8 cellular contexts compared by ENCODE assay signal in the genomic region with DNA sequence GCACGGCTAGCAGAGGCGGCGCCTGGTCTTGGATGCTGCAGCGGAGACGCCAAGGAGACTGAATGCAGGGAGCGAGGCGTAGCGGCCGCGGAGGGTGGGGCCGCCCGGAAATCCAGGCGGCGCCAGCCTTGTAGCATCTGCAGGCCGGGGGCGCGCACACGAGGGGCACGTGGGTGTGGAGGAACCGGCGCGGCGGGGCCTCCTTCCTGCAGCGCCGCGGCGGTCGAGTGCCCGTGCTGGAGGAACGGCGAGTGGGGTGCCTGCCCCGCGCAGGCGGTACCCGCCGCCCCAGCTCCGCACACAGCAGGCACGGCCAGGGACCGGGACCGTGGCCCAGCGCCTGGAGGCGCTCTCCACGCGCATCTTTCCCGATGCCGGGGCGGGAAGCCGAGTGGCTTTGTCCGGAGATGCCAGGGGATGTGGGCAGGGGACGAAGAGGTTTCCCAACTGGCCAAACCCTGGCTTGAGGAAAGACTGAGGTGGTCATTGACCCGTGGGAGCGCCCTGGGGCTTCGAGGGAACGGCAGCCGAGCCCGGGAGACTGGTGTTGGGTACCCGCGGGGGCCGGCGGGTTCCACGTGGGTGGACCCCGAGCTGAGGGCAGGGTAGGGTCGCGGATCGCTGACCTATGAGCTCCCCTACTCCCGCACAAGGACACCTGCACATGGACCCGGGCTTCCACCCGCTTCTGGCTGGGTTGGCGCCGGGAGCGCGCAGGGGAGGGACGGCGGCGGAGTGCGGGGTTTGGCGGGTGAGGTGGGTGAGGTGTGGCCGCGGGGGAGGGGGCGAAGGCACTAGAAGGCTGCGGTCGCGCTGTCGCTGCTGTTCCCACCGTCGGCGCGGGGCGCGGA.
DNase-seq lines count a peak whose midpoint lies in the region; ATAC-seq, FAIRE-seq and TF ChIP-seq lines count a peak whose summit lies in the region.

No MANE protein-coding gene starts in this region.

- no peak overlapping the region for H4K8ac ChIP-seq in mesendoderm (ENCODE audit: low read depth, low read length)

- H3K4me2 ChIP-seq in A549 (peak overlapping the region; percentile 95), mesendoderm (ENCODE audit: low read length) (peak overlapping the region; percentile 70)

- H3K79me1 ChIP-seq in mesendoderm (ENCODE audit: low read length), result no peaks in the 10 kb centered on the region

- H3K9ac ChIP-seq in ES-I3 (ENCODE audit: low read depth, low read length) (peak overlapping the region; percentile 79; the same call in 1 of the 2 replicates), mesendoderm (ENCODE audit: low read length) (peak overlapping the region; percentile 19)

- DNase-seq in A549 (ENCODE audit: low read depth in 1 of 2, low spot score in 1 of 2), result peak in 1 of 2 experiments; percentile 80
- DNase-seq in NCI-H82 (lab: John Stamatoyannopoulos, UW), result peak; percentile 69
- no peak for DNase-seq in body of pancreas
- peak; percentile 44 for DNase-seq in mesendoderm
- DNase-seq in NCI-H187 treated with DMSO at 0.1 percent for 48 hours (lab: John Stamatoyannopoulos, UW), result no peak

- WGBS in A549 (ENCODE audit: missing lambda C conversion rate), result 2% methylated on average over 19 of the region's 90 CpGs
- 1 to 4% methylated on average over 31 to 90 of the region's 90 CpGs for WGBS in body of pancreas, 2 donors
- WGBS in mesendoderm (ENCODE audit: extremely low coverage, insufficient coverage, low lambda C conversion rate), result no CpG with 5 or more reads among the region's 90 CpGs

- H3K36me3 ChIP-seq in ES-I3 (ENCODE audit: insufficient read depth, low read length) (no peaks in the 10 kb centered on the region), body of pancreas (replicated peaks in 1 of 2; ENCODE audit: insufficient read depth in 1 of 2, low read depth in 2 of 2) (no peaks in the 10 kb centered on the region), mesendoderm (ENCODE audit: control insufficient read depth, insufficient read depth, low read length) (no peaks in the 10 kb centered on the region)

- TF ChIP-seq EP300 in A549 (IDR thresholded peaks at IDR 0.05), result no peak

- POLR2A ChIA-PET in A549 (lab: Yijun Ruan, JAX), result interaction anchor here (0.8 to 3.1 kb wide), 9 partner anchors 101 to 224 kb away, joined by 3 to 25 read pairs (median 4); no protein-coding TSS in a partner anchor

- ATAC-seq in A549 (peak; percentile 42 to 67), body of pancreas (peak; percentile 21), GM18498 (IDR thresholded peaks at IDR 0.05; ENCODE audit: unreplicated experiment) (no peak), HG02571 (IDR thresholded peaks at IDR 0.05; ENCODE audit: unreplicated experiment) (no peak)

- peak overlapping the region; percentile 69 for H3K56ac ChIP-seq in mesendoderm (ENCODE audit: low read length)

- H3K27ac ChIP-seq in A549 (peak overlapping the region; percentile 89 to 99), body of pancreas (no peak overlapping the region), mesendoderm (ENCODE audit: low read depth, low read length) (no peak overlapping the region)

- TF ChIP-seq POLR2A in A549 (IDR thresholded peaks at IDR 0.05; ENCODE audit: low read length) (peak; percentile 57), body of pancreas (IDR thresholded peaks at IDR 0.05) (no peak)

- H3K9me3 ChIP-seq in A549, result peaks cover 13% of the 10 kb centered on the region; the same call in 2 of the 3 replicates
- no peaks in the 10 kb centered on the region; the same call in 1 of the 2 replicates for H3K9me3 ChIP-seq in ES-I3 (ENCODE audit: control insufficient read depth, insufficient read depth, low read length)
- no peaks in the 10 kb centered on the region for H3K9me3 ChIP-seq in body of pancreas

- H3K18ac ChIP-seq in mesendoderm (ENCODE audit: low read length), result no peak overlapping the region

- H3K4me1 ChIP-seq in A549 (peaks cover 17% of the 10 kb centered on the region), ES-I3 (ENCODE audit: insufficient read depth, low read length) (no peaks in the 10 kb centered on the region; the same call in 1 of the 2 replicates), body of pancreas (peaks cover 47% of the 10 kb centered on the region), mesendoderm (ENCODE audit: control insufficient read depth, low read depth, low read length) (no peaks in the 10 kb centered on the region)

- no peak overlapping the region for H4K5ac ChIP-seq in mesendoderm (ENCODE audit: low read length)

- peak in 1 of 2 experiments; percentile 27; a peak in 2 of 5 replicates for TF ChIP-seq RAD21 in A549 (conservative IDR thresholded peaks at IDR 0.05 in 1 of 2, IDR thresholded peaks at IDR 0.05 in 1 of 2)

- no peak overlapping the region for H2BK120ac ChIP-seq in mesendoderm (ENCODE audit: low read depth, low read length)

- no peak overlapping the region for H3K4ac ChIP-seq in mesendoderm (ENCODE audit: low read depth, low read length)

- H2AK5ac ChIP-seq in mesendoderm (ENCODE audit: low read length), result no peak overlapping the region

- FAIRE-seq in A549 (lab: Jason Lieb, UNC), result no peak

- CTCF ChIA-PET in A549 (lab: Yijun Ruan, JAX), result interaction anchor here (0.9 to 1.7 kb wide), 8 partner anchors 24 to 230 kb away, joined by 3 to 5 read pairs (median 4); no protein-coding TSS in a partner anchor

- H3K4me3 ChIP-seq in A549, result peak overlapping the region; percentile 83
- no peak overlapping the region for H3K4me3 ChIP-seq in body of pancreas
- H3K4me3 ChIP-seq in mesendoderm (ENCODE audit: low read length), result peak overlapping the region; percentile 9

- intact Hi-C loops in body of pancreas (cut with DNase I), result no loop called here

- H3K27me3 ChIP-seq in body of pancreas, result peaks cover 3 to 35% of the 10 kb centered on the region in 2 donors
- peaks cover 31% of the 10 kb centered on the region for H3K27me3 ChIP-seq in mesendoderm (ENCODE audit: insufficient read depth, low read length, poor library complexity)

- H3K79me2 ChIP-seq in mesendoderm (ENCODE audit: control insufficient read depth, insufficient read depth, low read length), result no peaks in the 10 kb centered on the region

- no peak overlapping the region for H2BK5ac ChIP-seq in mesendoderm (ENCODE audit: low read length)

- TF ChIP-seq CTCF in A549 (IDR thresholded peaks at IDR 0.05), result peak; percentile 18; the same call in 2 of the 3 replicates
- no peak for TF ChIP-seq CTCF in body of pancreas (IDR thresholded peaks at IDR 0.05)

- peak overlapping the region; percentile 29 for H3K23ac ChIP-seq in mesendoderm (ENCODE audit: low read length)

- H2BK15ac ChIP-seq in mesendoderm (replicated peaks; ENCODE audit: low read depth), result no peak overlapping the region

TF ChIP-seq in A549, 52 proteins besides CTCF, POLR2A, EP300 and RAD21:
- TF ChIP-seq, protein P1, sequence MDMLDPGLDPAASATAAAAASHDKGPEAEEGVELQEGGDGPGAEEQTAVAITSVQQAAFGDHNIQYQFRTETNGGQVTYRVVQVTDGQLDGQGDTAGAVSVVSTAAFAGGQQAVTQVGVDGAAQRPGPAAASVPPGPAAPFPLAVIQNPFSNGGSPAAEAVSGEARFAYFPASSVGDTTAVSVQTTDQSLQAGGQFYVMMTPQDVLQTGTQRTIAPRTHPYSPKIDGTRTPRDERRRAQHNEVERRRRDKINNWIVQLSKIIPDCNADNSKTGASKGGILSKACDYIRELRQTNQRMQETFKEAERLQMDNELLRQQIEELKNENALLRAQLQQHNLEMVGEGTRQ (IDR thresholded peaks at IDR 0.05), result peak; percentile 10; the same call in 1 of the 2 replicates
- TF ChIP-seq, protein P2, sequence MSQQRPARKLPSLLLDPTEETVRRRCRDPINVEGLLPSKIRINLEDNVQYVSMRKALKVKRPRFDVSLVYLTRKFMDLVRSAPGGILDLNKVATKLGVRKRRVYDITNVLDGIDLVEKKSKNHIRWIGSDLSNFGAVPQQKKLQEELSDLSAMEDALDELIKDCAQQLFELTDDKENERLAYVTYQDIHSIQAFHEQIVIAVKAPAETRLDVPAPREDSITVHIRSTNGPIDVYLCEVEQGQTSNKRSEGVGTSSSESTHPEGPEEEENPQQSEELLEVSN (IDR thresholded peaks at IDR 0.05; ENCODE audit: borderline replicate concordance, low read depth), result peak; percentile 85
- TF ChIP-seq JUN (IDR thresholded peaks at IDR 0.05) (peak; percentile 44 to 55; a peak in 3 of 5 replicates), MYC (IDR thresholded peaks at IDR 0.05; ENCODE audit: borderline replicate concordance, low read length) (peak; percentile 60; the same call in 1 of the 2 replicates), SMC3 (IDR thresholded peaks at IDR 0.05) (peak; percentile 11; the same call in 1 of the 3 replicates), PHF8 (IDR thresholded peaks at IDR 0.05; ENCODE audit: borderline replicate concordance, low read depth) (no peak), EHF (CRISPR knock-in tag; IDR thresholded peaks at IDR 0.05) (no peak), TFCP2L1 (CRISPR knock-in tag; IDR thresholded peaks at IDR 0.05) (0 out of 2 replicates have a peak, but pooled peaks have one; percentile 34)
- TF ChIP-seq, protein P3, sequence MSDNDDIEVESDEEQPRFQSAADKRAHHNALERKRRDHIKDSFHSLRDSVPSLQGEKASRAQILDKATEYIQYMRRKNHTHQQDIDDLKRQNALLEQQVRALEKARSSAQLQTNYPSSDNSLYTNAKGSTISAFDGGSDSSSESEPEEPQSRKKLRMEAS (IDR thresholded peaks at IDR 0.05), result peak; percentile 98
TF ChIP-seq in A549: peak in this region for 7.

Comparison
In these comparisons a context has a peak if more than half of its experiments do, and no peak if none do; other contexts are left out.
1. ATAC-seq: peak in A549 (2 of 2) and body of pancreas (single experiment); none in GM18498 (single experiment) and HG02571 (single experiment).
2. DNase-seq: peak in NCI-H82 (single experiment) and mesendoderm (single experiment); none in body of pancreas (0 of 4) and NCI-H187 treated with DMSO at 0.1 percent for 48 hours (single experiment).
3. H3K27ac ChIP-seq: peak in A549 (2 of 2); none in body of pancreas (0 of 4) and mesendoderm (single experiment).
4. H3K4me3 ChIP-seq: peak in A549 (single experiment) and mesendoderm (single experiment); none in body of pancreas (0 of 2).